Comparison of ENCODE assay signal across 8 cellular contexts in the genomic region with DNA sequence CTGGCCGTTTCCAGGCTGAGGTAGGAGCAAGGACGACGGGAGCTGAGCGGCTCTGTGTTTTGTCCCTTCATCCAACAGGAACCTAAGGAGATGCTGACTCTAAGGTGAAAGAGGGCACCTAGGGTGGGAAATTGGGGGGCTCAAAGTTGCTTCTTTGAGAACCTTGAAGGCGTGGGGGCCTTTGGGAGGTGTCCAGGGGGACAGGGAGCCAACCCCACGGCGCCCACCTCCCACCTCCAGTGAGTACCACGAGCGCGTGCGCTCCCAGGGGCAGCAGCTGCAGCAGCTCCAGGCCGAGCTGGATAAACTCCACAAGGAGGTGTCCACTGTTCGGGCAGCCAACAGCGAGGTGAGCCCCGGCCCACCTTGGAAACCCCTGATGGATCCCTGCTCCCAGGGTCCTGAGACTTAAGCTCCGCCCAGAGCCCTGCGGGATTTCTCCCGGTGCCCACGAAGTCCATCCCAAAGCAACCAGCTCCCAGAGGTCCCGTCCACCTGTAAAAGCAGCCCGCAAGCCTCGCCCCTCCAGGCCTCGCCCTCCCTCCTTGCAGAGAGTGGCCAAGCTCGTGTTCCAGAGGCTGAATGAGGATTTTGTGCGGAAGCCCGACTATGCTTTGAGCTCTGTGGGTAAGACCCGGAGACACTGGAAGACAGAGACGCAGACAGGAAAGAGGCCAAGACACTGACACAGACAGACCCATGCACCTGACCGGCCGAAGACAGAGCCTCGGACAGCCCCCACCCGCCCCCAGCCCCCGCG. TPM values are rescaled to one million over a fixed set of nuclear protein-coding genes. Genes with fewer than 3 reads are reported as not detected.
A peak's percentile ranks its signal among the peaks of the same experiment; 100 is the strongest.
DNase-seq lines count a peak whose midpoint lies in the region; ATAC-seq, FAIRE-seq and TF ChIP-seq lines count a peak whose summit lies in the region.

No MANE protein-coding gene starts in this region.

- 8% methylated on average over 15 of the region's 34 CpGs for WGBS in mammary epithelial cell (ENCODE audit: low coverage, missing lambda C conversion rate)

- no peaks in the 10 kb centered on the region for H3K27me3 ChIP-seq in Panc1 (ENCODE audit: control insufficient read depth, insufficient read depth, low read length)
- H3K27me3 ChIP-seq in mammary epithelial cell (ENCODE audit: insufficient read depth, low read length), result no peaks in the 10 kb centered on the region

- peak overlapping the region; percentile 37 for H3K9ac ChIP-seq in mammary epithelial cell (ENCODE audit: insufficient read depth, low read length)

- ATAC-seq in Panc1 (peak; percentile 8; the same call in 1 of the 2 replicates), HG03457 (IDR thresholded peaks at IDR 0.05; ENCODE audit: unreplicated experiment) (no peak), HG03520 (IDR thresholded peaks at IDR 0.05; ENCODE audit: unreplicated experiment) (no peak)

- BruUV-seq in Panc1 (replicated peaks; lab: Mats Ljungman, UMichigan), result TSS peak; percentile 76
- no TSS peak for BruUV-seq in mammary epithelial cell (replicated peaks; lab: Mats Ljungman, UMichigan)

- H4K20me1 ChIP-seq in mammary epithelial cell (ENCODE audit: insufficient read depth, low read length), result no peaks in the 10 kb centered on the region

- peak overlapping the region; percentile 84 for H3K27ac ChIP-seq in Panc1 (ENCODE audit: low read length)
- H3K27ac ChIP-seq in mammary epithelial cell (ENCODE audit: insufficient read depth, low read depth, low read length), result no peak overlapping the region

- POLR2A ChIA-PET in Panc1 (lab: Charles Lee), result interaction anchor here (0.6 to 0.8 kb wide), 4 partner anchors 64 to 341 kb away, joined by 4 to 9 read pairs (median 5); a partner anchor contains a TSS

- FAIRE-seq in urothelium cell line (lab: Jason Lieb, UNC), result no peak

- CTCF ChIA-PET in Panc1 (lab: Charles Lee), result interaction anchor here (0.7 to 1.3 kb wide), 3 partner anchors 30 to 354 kb away, joined by 3 to 4 read pairs (median 3); no protein-coding TSS in a partner anchor
- CTCF ChIA-PET in mammary epithelial cell (lab: Charles Lee; ENCODE audit: low non-redundant PET), result interaction anchor here (0.5 kb wide), 1 partner anchor 33 kb away, joined by 3 read pairs; no protein-coding TSS in a partner anchor

- H3K9me3 ChIP-seq in Panc1 (ENCODE audit: control insufficient read depth, insufficient read depth, low read depth, low read length) (no peaks in the 10 kb centered on the region), mammary epithelial cell (replicated peaks; ENCODE audit: insufficient read depth, low read length) (no peaks in the 10 kb centered on the region)

- H3K79me2 ChIP-seq in mammary epithelial cell (ENCODE audit: insufficient read depth, low read length), result no peaks in the 10 kb centered on the region

- DNase-seq in NCI-H2171 treated with DMSO at 0.1 percent for 48 hours (lab: John Stamatoyannopoulos, UW) (peak; percentile 44), NCI-H2171 (lab: John Stamatoyannopoulos, UW) (no peak), Panc1 (ENCODE audit: low read depth, low spot score) (no peak), mammary epithelial cell (peak; percentile 42), lung microvascular endothelial cell (ENCODE audit: low read depth in 2 of 2) (peak; percentile 19 to 24), urothelium cell line (ENCODE audit: low spot score) (peak; percentile 36)

- H3K4me2 ChIP-seq in mammary epithelial cell (ENCODE audit: insufficient read depth, low read depth, low read length), result peak overlapping the region; percentile 98

- no peaks in the 10 kb centered on the region; the same call in 1 of the 2 replicates for H3K4me1 ChIP-seq in Panc1 (ENCODE audit: control insufficient read depth, insufficient read depth, low read length)
- H3K4me1 ChIP-seq in mammary epithelial cell (ENCODE audit: insufficient read depth, low read length), result peaks cover 33% of the 10 kb centered on the region

- intact Hi-C loops in Panc1 (cut with micrococcal nuclease; ENCODE audit: unreplicated experiment), result no loop called here
- intact Hi-C loops in mammary epithelial cell (cut with micrococcal nuclease), result loop anchor here (1.0 to 5.0 kb wide), 5 partner anchors 50 to 334 kb away; a partner anchor contains a TSS

- H3K36me3 ChIP-seq in Panc1 (ENCODE audit: control insufficient read depth, insufficient read depth, low read length), result no peaks in the 10 kb centered on the region; the same call in 1 of the 2 replicates
- no peaks in the 10 kb centered on the region for H3K36me3 ChIP-seq in mammary epithelial cell (ENCODE audit: insufficient read depth, low read length)

- no peak for TF ChIP-seq CTCF in Panc1 (IDR thresholded peaks at IDR 0.05)
- no peak for TF ChIP-seq CTCF in mammary epithelial cell (conservative IDR thresholded peaks at IDR 0.05 in 1 of 2, IDR thresholded peaks at IDR 0.05 in 1 of 2; ENCODE audit: extremely low read depth in 1 of 2, insufficient read depth in 1 of 2, low read depth in 1 of 2, low read length in 2 of 2)

- dilution Hi-C loops in mammary epithelial cell (cut with HindIII; ENCODE audit: low sequenced_read_pairs), result no loop called here

- in situ Hi-C loops in Panc1 (cut with HindIII; ENCODE audit: low pct_unique_long_range_greater_than_20kb, low sequenced_read_pairs) (no loop called here), mammary epithelial cell (cut with MboI; ENCODE audit: low sequenced_read_pairs in 2 of 2) (no loop called here)

- peak overlapping the region; percentile 84 for H2AFZ ChIP-seq in mammary epithelial cell (ENCODE audit: low read depth, low read length)

- peak overlapping the region; percentile 62 to 81 for H3K4me3 ChIP-seq in Panc1 (ENCODE audit: low read depth in 2 of 2, low read length in 2 of 2)
- peak overlapping the region; percentile 31 to 55 (median 51) for H3K4me3 ChIP-seq in mammary epithelial cell (replicated peaks in 1 of 3; ENCODE audit: insufficient read depth in 1 of 3, low read depth in 2 of 3, low read length in 3 of 3)

RNA-seq across cellular contexts. Expression of a gene that starts 2.9 kb away (rescaled TPM):
- total RNA-seq in Panc1 (2021; ENCODE audit: unreplicated experiment) (17.6 TPM), mammary epithelial cell (1 to 10 TPM; 2.8 to 4.3 TPM), lung microvascular endothelial cell (12.6 and 19.0 TPM in 2 replicates)
- polyA plus RNA-seq in Panc1 (2012; ENCODE audit: insufficient read length), result 28.9 TPM
- 1.1 TPM for polyA plus RNA-seq in mammary epithelial cell
- polyA minus RNA-seq in mammary epithelial cell, result not detected

RNA-seq across cellular contexts. Expression of a gene that starts 46.1 kb away (rescaled TPM):
- total RNA-seq in Panc1 (2021; ENCODE audit: unreplicated experiment) (217 TPM), mammary epithelial cell (100 to 1,000 TPM; 110 to 157 TPM), lung microvascular endothelial cell (118 and 130 TPM in 2 replicates)
- 273 TPM for polyA plus RNA-seq in Panc1 (2012; ENCODE audit: insufficient read length)
- polyA plus RNA-seq in mammary epithelial cell, result 97.7 TPM
- polyA minus RNA-seq in mammary epithelial cell, result 119 TPM

RNA-seq across cellular contexts. Expression of a gene that starts 46.1 kb away (rescaled TPM):
- 100 TPM for total RNA-seq in Panc1 (2021; ENCODE audit: unreplicated experiment)
- 45.0 TPM for polyA plus RNA-seq in Panc1 (2012; ENCODE audit: insufficient read length)
- total RNA-seq in mammary epithelial cell, result 10 to 100 TPM; 62.8 to 71.2 TPM
- 91.9 TPM for polyA plus RNA-seq in mammary epithelial cell
- polyA minus RNA-seq in mammary epithelial cell, result 98.2 TPM
- 30.9 and 38.7 TPM in 2 replicates for total RNA-seq in lung microvascular endothelial cell

Comparison
In these comparisons a context has a peak if more than half of its experiments do, and no peak if none do; other contexts are left out.
1. DNase-seq: peak in NCI-H2171 treated with DMSO at 0.1 percent for 48 hours (single experiment), mammary epithelial cell (single experiment), lung microvascular endothelial cell (2 of 2) and urothelium cell line (single experiment); none in NCI-H2171 (single experiment) and Panc1 (single experiment).